1 cellular context compared by ENCODE assay signal in genomic region chr1:228964178-228964819, GRCh38.
TF ChIP-seq lines count a peak whose summit lies in the region.

No MANE protein-coding gene starts in this region.

TF ChIP-seq in HepG2, 621 proteins besides CTCF, POLR2A, EP300 and RAD21 (continued from another document and continues in another):
- no peak; the same call in 1 of the 2 replicates for TF ChIP-seq MYPOP (CRISPR knock-in tag; IDR thresholded peaks at IDR 0.05)
- no peak for TF ChIP-seq CCDC6 (CRISPR knock-in tag; IDR thresholded peaks at IDR 0.05)
- no peak for TF ChIP-seq ATF7-NPFF (CRISPR knock-in tag; IDR thresholded peaks at IDR 0.05; ENCODE audit: low read depth)
- 0 out of 2 replicates have a peak, but pooled peaks have one; percentile 11 for TF ChIP-seq NR2F6 (IDR thresholded peaks at IDR 0.05)
- 0 out of 2 replicates have a peak, but pooled peaks have one; percentile 46 for TF ChIP-seq NR2F6 (CRISPR knock-in tag; IDR thresholded peaks at IDR 0.05)
- TF ChIP-seq, protein P1, sequence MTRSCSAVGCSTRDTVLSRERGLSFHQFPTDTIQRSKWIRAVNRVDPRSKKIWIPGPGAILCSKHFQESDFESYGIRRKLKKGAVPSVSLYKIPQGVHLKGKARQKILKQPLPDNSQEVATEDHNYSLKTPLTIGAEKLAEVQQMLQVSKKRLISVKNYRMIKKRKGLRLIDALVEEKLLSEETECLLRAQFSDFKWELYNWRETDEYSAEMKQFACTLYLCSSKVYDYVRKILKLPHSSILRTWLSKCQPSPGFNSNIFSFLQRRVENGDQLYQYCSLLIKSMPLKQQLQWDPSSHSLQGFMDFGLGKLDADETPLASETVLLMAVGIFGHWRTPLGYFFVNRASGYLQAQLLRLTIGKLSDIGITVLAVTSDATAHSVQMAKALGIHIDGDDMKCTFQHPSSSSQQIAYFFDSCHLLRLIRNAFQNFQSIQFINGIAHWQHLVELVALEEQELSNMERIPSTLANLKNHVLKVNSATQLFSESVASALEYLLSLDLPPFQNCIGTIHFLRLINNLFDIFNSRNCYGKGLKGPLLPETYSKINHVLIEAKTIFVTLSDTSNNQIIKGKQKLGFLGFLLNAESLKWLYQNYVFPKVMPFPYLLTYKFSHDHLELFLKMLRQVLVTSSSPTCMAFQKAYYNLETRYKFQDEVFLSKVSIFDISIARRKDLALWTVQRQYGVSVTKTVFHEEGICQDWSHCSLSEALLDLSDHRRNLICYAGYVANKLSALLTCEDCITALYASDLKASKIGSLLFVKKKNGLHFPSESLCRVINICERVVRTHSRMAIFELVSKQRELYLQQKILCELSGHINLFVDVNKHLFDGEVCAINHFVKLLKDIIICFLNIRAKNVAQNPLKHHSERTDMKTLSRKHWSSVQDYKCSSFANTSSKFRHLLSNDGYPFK (CRISPR knock-in tag; IDR thresholded peaks at IDR 0.05; ENCODE audit: borderline replicate concordance): no peak
- peak; percentile 20; the same call in 1 of the 2 replicates for TF ChIP-seq HOXA3 (CRISPR knock-in tag; IDR thresholded peaks at IDR 0.05)
- TF ChIP-seq ZKSCAN5 (CRISPR knock-in tag; IDR thresholded peaks at IDR 0.05): no peak
- no peak for TF ChIP-seq ARID2 (CRISPR knock-in tag; IDR thresholded peaks at IDR 0.05; ENCODE audit: borderline replicate concordance)
- TF ChIP-seq NPAS2 (CRISPR knock-in tag; IDR thresholded peaks at IDR 0.05; ENCODE audit: borderline replicate concordance): no peak
- TF ChIP-seq ZNF3 (CRISPR knock-in tag; IDR thresholded peaks at IDR 0.05): no peak
- TF ChIP-seq ZFP36L1 (CRISPR knock-in tag; IDR thresholded peaks at IDR 0.05): no peak
- TF ChIP-seq SKI (IDR thresholded peaks at IDR 0.05; ENCODE audit: partially characterized antibody): peak; percentile 34
- TF ChIP-seq ZBTB7B (CRISPR knock-in tag; IDR thresholded peaks at IDR 0.05): peak; percentile 62; the same call in 1 of the 2 replicates
- TF ChIP-seq ZFY (CRISPR knock-in tag; IDR thresholded peaks at IDR 0.05): 0 out of 2 replicates have a peak, but pooled peaks have one; percentile 29
- TF ChIP-seq GATAD1 (CRISPR knock-in tag; IDR thresholded peaks at IDR 0.05): 0 out of 2 replicates have a peak, but pooled peaks have one; percentile 23
- TF ChIP-seq ZNF607 (CRISPR knock-in tag; IDR thresholded peaks at IDR 0.05; ENCODE audit: borderline replicate concordance): no peak
- TF ChIP-seq, protein P2, sequence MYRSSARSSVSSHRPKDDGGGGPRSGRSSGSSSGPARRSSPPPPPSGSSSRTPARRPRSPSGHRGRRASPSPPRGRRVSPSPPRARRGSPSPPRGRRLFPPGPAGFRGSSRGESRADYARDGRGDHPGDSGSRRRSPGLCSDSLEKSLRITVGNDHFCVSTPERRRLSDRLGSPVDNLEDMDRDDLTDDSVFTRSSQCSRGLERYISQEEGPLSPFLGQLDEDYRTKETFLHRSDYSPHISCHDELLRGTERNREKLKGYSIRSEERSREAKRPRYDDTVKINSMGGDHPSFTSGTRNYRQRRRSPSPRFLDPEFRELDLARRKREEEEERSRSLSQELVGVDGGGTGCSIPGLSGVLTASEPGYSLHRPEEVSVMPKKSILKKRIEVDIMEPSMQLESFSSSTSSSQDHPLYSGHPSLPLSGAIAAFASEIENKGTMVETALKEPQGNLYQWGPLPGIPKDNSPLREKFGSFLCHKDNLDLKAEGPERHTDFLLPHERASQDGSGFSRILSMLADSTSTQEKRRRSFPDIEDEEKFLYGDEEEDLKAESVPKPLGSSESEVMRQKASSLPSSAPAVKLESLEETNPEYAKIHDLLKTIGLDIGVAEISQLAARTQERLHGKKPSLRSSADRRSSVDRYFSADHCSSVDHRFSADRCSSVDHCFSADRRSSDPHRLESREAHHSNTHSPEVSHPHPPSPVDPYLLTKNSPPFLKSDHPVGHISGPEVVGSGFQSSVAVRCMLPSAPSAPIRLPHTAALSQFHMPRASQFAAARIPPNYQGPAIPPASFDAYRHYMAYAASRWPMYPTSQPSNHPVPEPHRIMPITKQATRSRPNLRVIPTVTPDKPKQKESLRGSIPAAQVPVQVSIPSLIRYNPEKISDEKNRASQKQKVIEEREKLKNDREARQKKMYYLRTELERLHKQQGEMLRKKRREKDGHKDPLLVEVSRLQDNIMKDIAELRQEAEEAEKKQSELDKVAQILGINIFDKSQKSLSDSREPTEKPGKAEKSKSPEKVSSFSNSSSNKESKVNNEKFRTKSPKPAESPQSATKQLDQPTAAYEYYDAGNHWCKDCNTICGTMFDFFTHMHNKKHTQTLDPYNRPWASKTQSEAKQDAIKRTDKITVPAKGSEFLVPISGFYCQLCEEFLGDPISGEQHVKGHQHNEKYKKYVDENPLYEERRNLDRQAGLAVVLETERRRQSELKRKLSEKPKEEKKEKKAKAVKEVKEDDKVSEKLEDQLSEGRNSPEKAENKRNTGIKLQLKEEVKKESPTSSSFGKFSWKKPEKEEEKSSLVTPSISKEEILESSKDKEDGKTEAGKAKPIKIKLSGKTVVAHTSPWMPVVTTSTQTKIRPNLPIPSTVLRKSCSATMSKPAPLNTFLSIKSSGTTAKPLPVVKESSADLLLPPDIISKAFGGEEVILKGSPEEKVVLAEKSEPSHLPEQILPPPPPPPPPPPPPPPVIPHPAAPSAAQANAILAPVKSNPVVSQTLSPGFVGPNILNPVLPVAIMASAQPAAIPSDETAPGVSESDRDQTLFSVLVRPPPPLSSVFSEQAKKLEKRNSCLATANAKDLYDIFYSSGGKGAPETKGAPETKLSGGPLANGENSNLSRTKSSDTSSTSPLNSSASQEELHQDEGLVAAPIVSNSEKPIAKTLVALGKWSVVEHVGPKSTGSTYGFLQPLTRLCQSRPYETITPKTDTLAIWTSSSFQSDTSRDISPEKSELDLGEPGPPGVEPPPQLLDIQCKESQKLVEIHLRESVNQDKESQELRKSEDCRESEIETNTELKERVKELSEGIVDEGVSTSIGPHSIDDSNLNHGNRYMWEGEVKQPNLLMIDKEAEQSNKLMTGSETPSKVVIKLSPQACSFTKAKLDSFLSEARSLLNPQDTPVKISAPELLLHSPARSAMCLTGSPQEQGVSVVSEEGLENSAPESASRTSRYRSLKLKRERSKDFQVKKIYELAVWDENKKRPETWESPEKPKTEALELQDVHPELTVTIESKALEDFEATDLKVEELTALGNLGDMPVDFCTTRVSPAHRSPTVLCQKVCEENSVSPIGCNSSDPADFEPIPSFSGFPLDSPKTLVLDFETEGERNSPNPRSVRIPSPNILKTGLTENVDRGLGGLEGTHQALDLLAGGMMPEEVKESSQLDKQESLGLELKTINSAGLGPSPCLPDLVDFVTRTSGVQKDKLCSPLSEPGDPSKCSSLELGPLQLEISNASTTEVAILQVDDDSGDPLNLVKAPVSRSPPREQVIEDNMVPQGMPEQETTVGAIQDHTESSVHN (CRISPR knock-in tag; IDR thresholded peaks at IDR 0.05): no peak
- no peak for TF ChIP-seq GTF3A (CRISPR knock-in tag; conservative IDR thresholded peaks at IDR 0.05)
- TF ChIP-seq ZC3H4 (CRISPR knock-in tag; IDR thresholded peaks at IDR 0.05; ENCODE audit: borderline replicate concordance): no peak
- no peak for TF ChIP-seq ZHX2 (IDR thresholded peaks at IDR 0.05; ENCODE audit: low read depth)
- TF ChIP-seq ZHX2 (CRISPR knock-in tag; IDR thresholded peaks at IDR 0.05; ENCODE audit: borderline replicate concordance): no peak
- TF ChIP-seq SOX13 (IDR thresholded peaks at IDR 0.05): no peak
- peak in 1 of 2 experiments; percentile 60; a peak in 1 of 4 replicates for TF ChIP-seq SOX13 (CRISPR knock-in tag; conservative IDR thresholded peaks at IDR 0.05 in 1 of 2, IDR thresholded peaks at IDR 0.05 in 1 of 2)
- peak; percentile 43; the same call in 1 of the 2 replicates for TF ChIP-seq POLR2G (IDR thresholded peaks at IDR 0.05; ENCODE audit: low read depth, low read length)
- TF ChIP-seq CREB1 (IDR thresholded peaks at IDR 0.05): no peak
- TF ChIP-seq CREB1 (CRISPR knock-in tag; IDR thresholded peaks at IDR 0.05): no peak
- no peak for TF ChIP-seq ZMAT3 (CRISPR knock-in tag; conservative IDR thresholded peaks at IDR 0.05)
- TF ChIP-seq MIER3 (CRISPR knock-in tag; IDR thresholded peaks at IDR 0.05; ENCODE audit: borderline replicate concordance): 0 out of 2 replicates have a peak, but pooled peaks have one; percentile 41
- no peak for TF ChIP-seq POLR2AphosphoS5 (IDR thresholded peaks at IDR 0.05; ENCODE audit: low read depth, low read length)
- TF ChIP-seq ZSCAN30 (CRISPR knock-in tag; IDR thresholded peaks at IDR 0.05): no peak
- no peak for TF ChIP-seq ZBTB46 (CRISPR knock-in tag; IDR thresholded peaks at IDR 0.05; ENCODE audit: borderline replicate concordance)
- no peak for TF ChIP-seq SRF (IDR thresholded peaks at IDR 0.05; ENCODE audit: low read depth, low read length)
- peak; percentile 83 for TF ChIP-seq HDAC2 (CRISPR knock-in tag; IDR thresholded peaks at IDR 0.05)
- no peak for TF ChIP-seq ZNF563 (CRISPR knock-in tag; IDR thresholded peaks at IDR 0.05)
- TF ChIP-seq ZNF670 (CRISPR knock-in tag; IDR thresholded peaks at IDR 0.05; ENCODE audit: borderline replicate concordance): 0 out of 2 replicates have a peak, but pooled peaks have one; percentile 43
- peak; percentile 70 for TF ChIP-seq FOXO1 (CRISPR knock-in tag; IDR thresholded peaks at IDR 0.05)
- no peak for TF ChIP-seq HNF4A (CRISPR knock-in tag; IDR thresholded peaks at IDR 0.05)
- peak; percentile 60 for TF ChIP-seq SAP130 (CRISPR knock-in tag; IDR thresholded peaks at IDR 0.05; ENCODE audit: low read depth)
- TF ChIP-seq, protein P3, sequence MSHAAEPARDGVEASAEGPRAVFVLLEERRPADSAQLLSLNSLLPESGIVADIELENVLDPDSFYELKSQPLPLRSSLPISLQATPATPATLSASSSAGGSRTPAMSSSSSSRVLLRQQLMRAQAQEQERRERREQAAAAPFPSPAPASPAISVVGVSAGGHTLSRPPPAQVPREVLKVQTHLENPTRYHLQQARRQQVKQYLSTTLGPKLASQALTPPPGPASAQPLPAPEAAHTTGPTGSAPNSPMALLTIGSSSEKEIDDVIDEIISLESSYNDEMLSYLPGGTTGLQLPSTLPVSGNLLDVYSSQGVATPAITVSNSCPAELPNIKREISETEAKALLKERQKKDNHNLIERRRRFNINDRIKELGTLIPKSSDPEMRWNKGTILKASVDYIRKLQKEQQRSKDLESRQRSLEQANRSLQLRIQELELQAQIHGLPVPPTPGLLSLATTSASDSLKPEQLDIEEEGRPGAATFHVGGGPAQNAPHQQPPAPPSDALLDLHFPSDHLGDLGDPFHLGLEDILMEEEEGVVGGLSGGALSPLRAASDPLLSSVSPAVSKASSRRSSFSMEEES (CRISPR knock-in tag; IDR thresholded peaks at IDR 0.05): peak; percentile 85
- TF ChIP-seq NFE2L2 (IDR thresholded peaks at IDR 0.05; ENCODE audit: low read length): no peak
- TF ChIP-seq ZNF556 (CRISPR knock-in tag; IDR thresholded peaks at IDR 0.05; ENCODE audit: borderline replicate concordance): no peak
- peak; percentile 95 for TF ChIP-seq BCL6 (CRISPR knock-in tag; IDR thresholded peaks at IDR 0.05)
